Comparison of ENCODE assay signal across 6 cellular contexts in genomic region chr12:116399055-116399454, GRCh38.
"Had no signal": no experiment of that assay in that cellular context is flagged by ENCODE, and none has a peak within 500 bp of the region (broad histone marks: within the 10 kb centered on the region; RNA-seq: fewer than 3 reads in every experiment).

No MANE protein-coding gene starts in this region.

- H3K27ac ChIP-seq: HL-60 had no signal

- FAIRE-seq: HepG2, HTR-8/SVneo had no signal

- ATAC-seq: HepG2 had no signal

- DNase-seq: IMR-90, KBM-7, KG1 had no signal
